In the genomic region with DNA sequence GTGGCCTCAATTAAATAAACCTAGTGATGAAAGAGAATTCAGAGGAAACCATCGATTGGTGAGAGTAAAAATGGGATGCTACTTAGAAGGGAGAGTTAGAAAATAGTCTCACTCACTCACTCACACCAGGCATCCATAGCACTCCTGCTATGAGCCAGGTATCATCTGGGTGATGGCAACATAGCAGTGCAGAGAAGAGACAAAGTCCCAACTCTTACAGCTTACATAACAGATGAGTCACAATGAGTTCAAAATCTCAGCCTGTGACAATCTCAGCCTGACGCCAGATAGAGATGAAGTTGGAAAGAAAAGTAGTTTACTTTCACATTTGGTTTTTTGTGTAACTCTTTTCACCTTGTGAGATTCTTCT, we compare ENCODE assay signal across 10 cellular contexts. TPM values are rescaled to one million over a fixed set of nuclear protein-coding genes. Genes with fewer than 3 reads are reported as not detected.
A peak's percentile ranks its signal among the peaks of the same experiment; 100 is the strongest.
DNase-seq lines count a peak whose midpoint lies in the region; ATAC-seq and TF ChIP-seq lines count a peak whose summit lies in the region.
"Had no signal": no experiment of that assay in that cellular context is flagged by ENCODE, and none has a peak within 500 bp of the region (broad histone marks: within the 10 kb centered on the region; RNA-seq: fewer than 3 reads in every experiment).

No MANE protein-coding gene starts in this region.

- H3K9me3 Mint-ChIP-seq in naive thymus-derived CD4-positive, alpha-beta T cell, result no peaks in the 10 kb centered on the region
- no peaks in the 10 kb centered on the region for H3K9me3 Mint-ChIP-seq in stimulated activated naive B cell treated with anti-CD40 and anti-IgM and Interleukin-4, amounts not matched to agents 10 μg/mL and 1 μg/mL and 100 μg/mL, for 72 hours

- DNase-seq in LHCN-M2 (ENCODE audit: low read depth), result peak; percentile 41
- DNase-seq in epithelial cell of proximal tubule (ENCODE audit: low read depth), result peak; percentile 4
- no peak for DNase-seq in naive thymus-derived CD4-positive, alpha-beta T cell
- no peak for DNase-seq in stimulated activated naive B cell treated with anti-CD40 and anti-IgM and Interleukin-4, amounts not matched to agents 10 μg/mL and 1 μg/mL and 100 μg/mL, for 72 hours
- no peak for DNase-seq in NCI-H82 (lab: John Stamatoyannopoulos, UW)
- DNase-seq in activated CD4-positive, alpha-beta T cell treated with anti-CD3 and anti-CD28 coated beads for 1 hour, result no peak
- DNase-seq: activated T-cell treated with anti-CD3 and anti-CD28 coated beads, Interleukin-2, amount 50 U/mL, for 1 hour had no signal

- no peak overlapping the region for H3K9ac ChIP-seq in BLaER1

- no peaks in the 10 kb centered on the region for H3K27me3 ChIP-seq in BLaER1
- H3K27me3 ChIP-seq in naive thymus-derived CD4-positive, alpha-beta T cell (ENCODE audit: control insufficient read depth in 2 of 2, insufficient read depth in 2 of 2, low read length in 2 of 2), result no peaks in the 10 kb centered on the region
- H3K27me3 ChIP-seq: suprapubic skin had no signal

- peaks cover 0 to 12% (median 5%) of the 10 kb centered on the region in 5 donors for H3K27me3 Mint-ChIP-seq in naive thymus-derived CD4-positive, alpha-beta T cell
- peaks cover 5 to 7% of the 10 kb centered on the region in 2 donors for H3K27me3 Mint-ChIP-seq in stimulated activated naive B cell treated with anti-CD40 and anti-IgM and Interleukin-4, amounts not matched to agents 10 μg/mL and 1 μg/mL and 100 μg/mL, for 72 hours

- peak; percentile 56 for ATAC-seq in naive thymus-derived CD4-positive, alpha-beta T cell
- ATAC-seq in stimulated activated naive B cell treated with anti-CD40 and anti-IgM and Interleukin-4, amounts not matched to agents 10 μg/mL and 1 μg/mL and 100 μg/mL, for 72 hours (replicated peaks), result no peak
- ATAC-seq in GM21619 (IDR thresholded peaks at IDR 0.05; ENCODE audit: unreplicated experiment), result no peak

- no peak overlapping the region for H3K27ac Mint-ChIP-seq in naive thymus-derived CD4-positive, alpha-beta T cell
- no peak overlapping the region for H3K27ac Mint-ChIP-seq in stimulated activated naive B cell treated with anti-CD40 and anti-IgM and Interleukin-4, amounts not matched to agents 10 μg/mL and 1 μg/mL and 100 μg/mL, for 72 hours

- no peak overlapping the region for H3K27ac ChIP-seq in BLaER1
- H3K27ac ChIP-seq in naive thymus-derived CD4-positive, alpha-beta T cell (ENCODE audit: low read depth, low read length), result no peak overlapping the region
- H3K27ac ChIP-seq: suprapubic skin had no signal

- peaks cover 0 to 11% (median 4%) of the 10 kb centered on the region in 7 donors for H3K4me1 Mint-ChIP-seq in naive thymus-derived CD4-positive, alpha-beta T cell
- H3K4me1 Mint-ChIP-seq in stimulated activated naive B cell treated with anti-CD40 and anti-IgM and Interleukin-4, amounts not matched to agents 10 μg/mL and 1 μg/mL and 100 μg/mL, for 72 hours, result peaks cover 4 to 9% of the 10 kb centered on the region in 2 donors

- CTCF ChIA-PET in naive thymus-derived CD4-positive, alpha-beta T cell (lab: Charles Lee), result no interaction called here

- H4K20me1 ChIP-seq in BLaER1, result no peaks in the 10 kb centered on the region

- intact Hi-C loops in naive thymus-derived CD4-positive, alpha-beta T cell (cut with micrococcal nuclease), result no loop called here

- no peaks in the 10 kb centered on the region for H3K9me3 ChIP-seq in BLaER1
- no peaks in the 10 kb centered on the region for H3K9me3 ChIP-seq in naive thymus-derived CD4-positive, alpha-beta T cell (ENCODE audit: control insufficient read depth in 2 of 3, low read length in 3 of 3)
- H3K9me3 ChIP-seq: suprapubic skin had no signal

- H3K4me1 ChIP-seq in BLaER1, result peaks cover 41% of the 10 kb centered on the region
- H3K4me1 ChIP-seq in naive thymus-derived CD4-positive, alpha-beta T cell (ENCODE audit: control insufficient read depth in 2 of 2, insufficient read depth in 2 of 2, low read length in 2 of 2), result no peaks in the 10 kb centered on the region

- H3K4me2 ChIP-seq in BLaER1, result peak overlapping the region; percentile 71

- H3K36me3 ChIP-seq in BLaER1, result no peaks in the 10 kb centered on the region
- no peaks in the 10 kb centered on the region for H3K36me3 ChIP-seq in naive thymus-derived CD4-positive, alpha-beta T cell (ENCODE audit: control insufficient read depth in 2 of 3, insufficient read depth in 3 of 3, low read length in 3 of 3)
- H3K36me3 ChIP-seq: suprapubic skin had no signal

- no peak for TF ChIP-seq CTCF in epithelial cell of proximal tubule (conservative IDR thresholded peaks at IDR 0.05; ENCODE audit: low read depth, low read length)

- H3K4me3 ChIP-seq in BLaER1 (no peak overlapping the region), epithelial cell of proximal tubule (ENCODE audit: low read depth, low read length) (no peak overlapping the region)
- H3K4me3 ChIP-seq in naive thymus-derived CD4-positive, alpha-beta T cell (ENCODE audit: low read length), result no peak overlapping the region
- H3K4me3 ChIP-seq: suprapubic skin had no signal

- H3K4me3 Mint-ChIP-seq in naive thymus-derived CD4-positive, alpha-beta T cell, result no peak overlapping the region
- H3K4me3 Mint-ChIP-seq in stimulated activated naive B cell treated with anti-CD40 and anti-IgM and Interleukin-4, amounts not matched to agents 10 μg/mL and 1 μg/mL and 100 μg/mL, for 72 hours, result no peak overlapping the region

- POLR2A ChIA-PET in naive thymus-derived CD4-positive, alpha-beta T cell (lab: Charles Lee), result no interaction called here

- no peaks in the 10 kb centered on the region for H3K36me3 Mint-ChIP-seq in naive thymus-derived CD4-positive, alpha-beta T cell
- no peaks in the 10 kb centered on the region for H3K36me3 Mint-ChIP-seq in stimulated activated naive B cell treated with anti-CD40 and anti-IgM and Interleukin-4, amounts not matched to agents 10 μg/mL and 1 μg/mL and 100 μg/mL, for 72 hours

RNA-seq across cellular contexts. Expression of a gene that starts 55.4 kb away (rescaled TPM):
- 35.8 and 38.1 TPM in 2 replicates for total RNA-seq in LHCN-M2 (2014; rRNA removed)
- polyA plus RNA-seq in LHCN-M2 (2012), result 9.9 TPM
- total RNA-seq in epithelial cell of proximal tubule, result 30.6 and 40.3 TPM in 2 replicates
- 10 to 100 TPM; 56.7 to 93.7 (median 74.5) TPM for total RNA-seq in naive thymus-derived CD4-positive, alpha-beta T cell
- polyA plus RNA-seq in naive thymus-derived CD4-positive, alpha-beta T cell, result 10 to 100 TPM; 15.1 to 17.5 TPM

Comparison
In these comparisons a context has a peak if more than half of its experiments do, and no peak if none do; other contexts are left out.
1. DNase-seq: peak in LHCN-M2 (single experiment) and epithelial cell of proximal tubule (single experiment); none in naive thymus-derived CD4-positive, alpha-beta T cell (0 of 9), stimulated activated naive B cell treated with anti-CD40 and anti-IgM and Interleukin-4, amounts not matched to agents 10 μg/mL and 1 μg/mL and 100 μg/mL, for 72 hours (single experiment), NCI-H82 (single experiment) and activated CD4-positive, alpha-beta T cell treated with anti-CD3 and anti-CD28 coated beads for 1 hour (single experiment).